8 cellular contexts compared by ENCODE assay signal in the genomic region with DNA sequence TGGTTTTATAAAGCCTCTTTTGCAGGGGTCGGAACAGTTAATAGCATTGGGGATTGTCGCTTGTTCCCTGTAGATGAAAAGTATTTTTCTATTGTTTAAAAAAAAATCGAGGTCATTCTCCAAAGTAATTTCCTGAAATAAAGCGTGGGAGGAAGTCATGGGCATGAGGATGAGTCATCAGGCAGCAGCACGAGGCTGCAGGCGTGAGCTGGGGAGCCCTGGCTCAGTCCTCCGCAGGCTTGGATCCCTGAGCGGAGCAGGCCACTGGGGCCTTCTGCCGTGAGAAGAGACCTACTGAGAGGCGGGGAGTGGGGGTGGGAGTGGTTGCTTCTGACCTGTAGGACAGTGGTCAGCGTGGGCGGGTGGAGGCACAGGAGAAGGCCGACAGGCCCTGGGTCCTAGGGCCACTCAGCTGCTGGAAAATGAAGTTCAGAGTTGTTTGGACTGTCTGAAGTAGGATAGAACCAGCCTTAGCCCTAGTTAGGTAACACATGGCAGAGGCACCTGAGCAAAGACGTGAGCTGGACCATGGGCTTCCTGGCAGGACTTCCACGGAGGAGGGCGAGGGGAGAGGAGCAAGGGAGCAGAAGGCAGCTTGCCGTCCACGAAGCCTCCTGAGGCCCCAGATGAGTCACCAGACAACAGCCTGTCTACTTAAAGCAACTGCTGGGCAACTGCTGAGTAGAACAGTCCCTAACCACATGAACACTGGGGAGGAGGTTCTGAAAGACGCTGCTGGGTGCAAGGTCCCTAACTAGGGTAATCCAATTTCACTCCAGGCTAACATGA. TPM values are rescaled to one million over a fixed set of nuclear protein-coding genes. Genes with fewer than 3 reads are reported as not detected.
DNase-seq lines count a peak whose midpoint lies in the region; ATAC-seq and TF ChIP-seq lines count a peak whose summit lies in the region.

No MANE protein-coding gene starts in this region.

- DNase-seq in AG04449 (ENCODE audit: low read depth, low spot score) (peak; percentile 83), Panc1 (ENCODE audit: low read depth, low spot score) (no peak), left ventricle myocardium inferior (peak; percentile 90), retinal pigment epithelial cell (ENCODE audit: low read depth) (peak; percentile 94)

- POLR2A ChIA-PET in AG04449 (lab: Yijun Ruan, JAX): interaction anchor here (0.8 to 1.5 kb wide), 7 partner anchors 8 to 36 kb away, joined by 3 to 6 read pairs (median 4); a partner anchor contains a TSS
- POLR2A ChIA-PET in Panc1 (lab: Charles Lee): interaction anchor here (0.7 kb wide), 2 partner anchors 9 to 21 kb away, joined by 3 read pairs; a partner anchor contains a TSS

- in situ Hi-C loops in Panc1 (cut with HindIII; ENCODE audit: low pct_unique_long_range_greater_than_20kb, low sequenced_read_pairs): no loop called here

- CTCF ChIA-PET in AG04449 (lab: Yijun Ruan, JAX): interaction anchor here (0.9 to 2.1 kb wide), 6 partner anchors 16 to 319 kb away, joined by 3 to 6 read pairs (median 3); a partner anchor contains a TSS
- CTCF ChIA-PET in Panc1 (lab: Charles Lee): interaction anchor here (0.6 kb wide), 1 partner anchor 16 kb away, joined by 3 read pairs; no protein-coding TSS in a partner anchor

- H3K36me3 ChIP-seq in Panc1 (ENCODE audit: control insufficient read depth, insufficient read depth, low read length) (no peaks in the 10 kb centered on the region), left ventricle myocardium inferior (no peaks in the 10 kb centered on the region)

- H3K27ac ChIP-seq in Panc1 (ENCODE audit: low read length): peak overlapping the region; percentile 80
- peak overlapping the region; percentile 95 for H3K27ac ChIP-seq in angular gyrus (ENCODE audit: low read depth, low read length)
- peak overlapping the region; percentile 95 for H3K27ac ChIP-seq in left ventricle myocardium inferior (replicated peaks)

- H3K9me3 ChIP-seq in Panc1 (ENCODE audit: control insufficient read depth, insufficient read depth, low read depth, low read length) (no peaks in the 10 kb centered on the region), left ventricle myocardium inferior (replicated peaks) (no peaks in the 10 kb centered on the region)

- H3K4me3 ChIP-seq in AG04449 (ENCODE audit: low read depth, low read length): 0 out of 2 replicates have a peak overlapping the region, but pooled peaks have one; percentile 12
- no peak overlapping the region for H3K4me3 ChIP-seq in Panc1 (ENCODE audit: low read depth in 2 of 2, low read length in 2 of 2)
- peak overlapping the region; percentile 29 for H3K4me3 ChIP-seq in left ventricle myocardium inferior
- no peak overlapping the region for H3K4me3 ChIP-seq in retinal pigment epithelial cell (ENCODE audit: low read length)

- ATAC-seq in GM21723 (IDR thresholded peaks at IDR 0.05; ENCODE audit: unreplicated experiment): peak; percentile 63
- peak; percentile 85 for ATAC-seq in Panc1
- no peak for ATAC-seq in GM21390 (IDR thresholded peaks at IDR 0.05; ENCODE audit: unreplicated experiment)
- ATAC-seq in HG02763 (IDR thresholded peaks at IDR 0.05; ENCODE audit: unreplicated experiment): no peak

- TF ChIP-seq CTCF in AG04449 (IDR thresholded peaks at IDR 0.05; ENCODE audit: insufficient read depth, low read length, missing control alignments) (no peak), Panc1 (IDR thresholded peaks at IDR 0.05) (no peak), left ventricle myocardium inferior (IDR thresholded peaks at IDR 0.05; ENCODE audit: borderline replicate concordance) (no peak), retinal pigment epithelial cell (conservative IDR thresholded peaks at IDR 0.05; ENCODE audit: low read depth, low read length) (no peak)

- no TSS peak for BruUV-seq in Panc1 (replicated peaks; lab: Mats Ljungman, UMichigan)

- H3K27me3 ChIP-seq in Panc1 (ENCODE audit: control insufficient read depth, insufficient read depth, low read length) (no peaks in the 10 kb centered on the region), left ventricle myocardium inferior (ENCODE audit: low read depth) (no peaks in the 10 kb centered on the region)

- peaks cover 25% of the 10 kb centered on the region for H3K4me1 ChIP-seq in Panc1 (ENCODE audit: control insufficient read depth, insufficient read depth, low read length)
- H3K4me1 ChIP-seq in left ventricle myocardium inferior: peaks cover 58% of the 10 kb centered on the region

- intact Hi-C loops in Panc1 (cut with micrococcal nuclease; ENCODE audit: unreplicated experiment): no loop called here
- intact Hi-C loops in left ventricle myocardium inferior (cut with micrococcal nuclease): no loop called here

RNA-seq across cellular contexts. Expression of a gene that starts 21.1 kb away (rescaled TPM):
- total RNA-seq in Panc1 (2021; ENCODE audit: unreplicated experiment) (146 TPM), left ventricle myocardium inferior (194 TPM)
- 143 TPM for polyA plus RNA-seq in Panc1 (2012; ENCODE audit: insufficient read length)

RNA-seq across cellular contexts. Expression of a gene that starts 56.5 kb away (rescaled TPM):
- 79.4 TPM for total RNA-seq in Panc1 (2021; ENCODE audit: unreplicated experiment)
- 72.0 TPM for polyA plus RNA-seq in Panc1 (2012; ENCODE audit: insufficient read length)
- 68.2 TPM for total RNA-seq in left ventricle myocardium inferior

Comparison
In these comparisons a context has a peak if more than half of its experiments do, and no peak if none do; other contexts are left out.
1. H3K4me3 ChIP-seq: peak in AG04449 (single experiment) and left ventricle myocardium inferior (single experiment); none in Panc1 (0 of 2) and retinal pigment epithelial cell (single experiment).
2. ATAC-seq: peak in GM21723 (single experiment) and Panc1 (single experiment); none in GM21390 (single experiment) and HG02763 (single experiment).
3. Peak in every context shown above with its lines, with median percentiles within 50 percentile points of each other: H3K27ac ChIP-seq.